ENCODE assay signal across 17 cellular contexts in the genomic region with DNA sequence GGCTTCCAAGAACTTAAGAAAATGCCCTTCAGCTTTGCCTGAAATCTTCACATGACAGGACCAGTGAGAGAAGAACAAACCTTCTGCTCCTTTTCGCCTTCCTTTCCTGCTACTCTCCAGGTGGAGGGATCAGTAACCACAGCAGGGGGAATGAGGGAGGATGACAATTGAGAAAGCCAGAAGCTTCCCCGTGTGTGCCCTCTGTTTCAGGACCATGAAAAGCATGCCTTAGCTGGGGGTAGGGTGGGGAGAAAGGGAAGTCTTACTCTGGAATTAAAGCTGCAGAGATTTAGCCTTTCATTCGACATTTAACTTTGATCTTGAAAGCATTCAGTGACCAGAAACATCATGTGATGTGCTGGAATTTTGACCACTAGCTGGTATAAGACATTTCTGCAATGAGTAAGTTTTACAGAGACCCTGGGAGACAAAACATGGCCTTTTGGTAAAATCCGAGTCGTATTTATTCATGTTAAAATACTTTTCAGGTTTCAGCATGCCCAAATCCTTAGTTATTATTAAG. TPM values are rescaled to one million over a fixed set of nuclear protein-coding genes. Genes with fewer than 3 reads are reported as not detected.
DNase-seq lines count a peak whose midpoint lies in the region; ATAC-seq and TF ChIP-seq lines count a peak whose summit lies in the region.
"Had no signal": no experiment of that assay in that cellular context is flagged by ENCODE, and none has a peak within 500 bp of the region (broad histone marks: within the 10 kb centered on the region; RNA-seq: fewer than 3 reads in every experiment).

No MANE protein-coding gene starts in this region.

- CTCF ChIA-PET in PC-3 (lab: Charles Lee): no interaction called here

- H3K9me3 Mint-ChIP-seq in GM23338 (no peaks in the 10 kb centered on the region), osteocyte (ENCODE audit: unreplicated experiment) (no peaks in the 10 kb centered on the region)
- H3K9me3 Mint-ChIP-seq: activated naive CD8-positive, alpha-beta T cell treated with anti-CD3 and anti-CD28 coated beads, Interleukin-2, amount 50 U/mL, for 24 hours; stimulated activated naive CD8-positive, alpha-beta T cell treated with anti-CD3 and anti-CD28 coated beads, Interleukin-15, Interleukin-2, amounts not matched to agents 100 ng/mL and 50 ng/mL, for 24 hours had no signal

- H3F3A ChIP-seq in GM23338 (replicated peaks; ENCODE audit: low read depth) (no peaks in the 10 kb centered on the region), PC-3 (ENCODE audit: low read length, unreplicated experiment) (no peaks in the 10 kb centered on the region)

- no peak overlapping the region for H3K9ac ChIP-seq in PC-3 (ENCODE audit: low read length)

- H3K27ac Mint-ChIP-seq in GM23338 (no peak overlapping the region), osteocyte (ENCODE audit: unreplicated experiment) (peak overlapping the region; percentile 42)
- H3K27ac Mint-ChIP-seq: activated naive CD8-positive, alpha-beta T cell treated with anti-CD3 and anti-CD28 coated beads, Interleukin-2, amount 50 U/mL, for 24 hours; stimulated activated naive CD8-positive, alpha-beta T cell treated with anti-CD3 and anti-CD28 coated beads, Interleukin-15, Interleukin-2, amounts not matched to agents 100 ng/mL and 50 ng/mL, for 24 hours had no signal

- ATAC-seq in GM23338: peak; percentile 69
- no peak for ATAC-seq in PC-3
- ATAC-seq in GM19035 (IDR thresholded peaks at IDR 0.05; ENCODE audit: unreplicated experiment): no peak
- ATAC-seq: activated naive CD8-positive, alpha-beta T cell treated with anti-CD3 and anti-CD28 coated beads, Interleukin-2, amount 50 U/mL, for 24 hours had no signal

- H2AFZ ChIP-seq in GM23338 (no peak overlapping the region), PC-3 (ENCODE audit: low read length) (no peak overlapping the region)

- H3K27ac ChIP-seq in GM23338 (ENCODE audit: low read depth): no peak overlapping the region
- peak overlapping the region; percentile 86 for H3K27ac ChIP-seq in PC-3 (ENCODE audit: low read length)
- peak overlapping the region; percentile 71 for H3K27ac ChIP-seq in epithelial cell of prostate
- H3K27ac ChIP-seq: prostate gland, thoracic aorta had no signal

- H3K4me2 ChIP-seq in GM23338: no peak overlapping the region
- H3K4me2 ChIP-seq in PC-3 (ENCODE audit: low read length): peak overlapping the region; percentile 81

- H3K27me3 Mint-ChIP-seq in GM23338 (ENCODE audit: insufficient read depth, low read depth, poor library complexity) (no peaks in the 10 kb centered on the region), osteocyte (ENCODE audit: unreplicated experiment) (no peaks in the 10 kb centered on the region)
- H3K27me3 Mint-ChIP-seq: activated naive CD8-positive, alpha-beta T cell treated with anti-CD3 and anti-CD28 coated beads, Interleukin-2, amount 50 U/mL, for 24 hours; stimulated activated naive CD8-positive, alpha-beta T cell treated with anti-CD3 and anti-CD28 coated beads, Interleukin-15, Interleukin-2, amounts not matched to agents 100 ng/mL and 50 ng/mL, for 24 hours had no signal

- BruUV-seq in PC-3 (replicated peaks; lab: Mats Ljungman, UMichigan): no TSS peak

- DNase-seq in GM23338 (ENCODE audit: low spot score) (peak; percentile 30), PC-3 (no peak), epithelial cell of prostate (ENCODE audit: low read depth, low spot score) (no peak), osteocyte (ENCODE audit: extremely low spot score, unreplicated experiment) (no peak), amniotic stem cell (lab: John Stamatoyannopoulos, UW) (no peak), putamen (ENCODE audit: low spot score) (no peak)
- DNase-seq: activated CD4-positive, alpha-beta T cell treated with anti-CD3 and anti-CD28 coated beads, Interleukin-2, amount 50 U/mL, for 48 hours; activated naive CD8-positive, alpha-beta T cell treated with anti-CD3 and anti-CD28 coated beads, Interleukin-2, amount 50 U/mL, for 24 hours; glutamatergic neuron; kidney glomerular epithelial cell; NCI-H2227 treated with DMSO at 0.1 percent for 48 hours; NCI-H526 treated with DMSO at 0.1 percent for 48 hours had no signal

- no peaks in the 10 kb centered on the region for H3K27me3 ChIP-seq in GM23338 (ENCODE audit: insufficient read depth)
- H3K27me3 ChIP-seq in PC-3 (ENCODE audit: low read length): no peaks in the 10 kb centered on the region

- H3K4me1 Mint-ChIP-seq in GM23338 (peaks cover 29% of the 10 kb centered on the region), osteocyte (ENCODE audit: unreplicated experiment) (peaks cover 37% of the 10 kb centered on the region)
- H3K4me1 Mint-ChIP-seq: activated naive CD8-positive, alpha-beta T cell treated with anti-CD3 and anti-CD28 coated beads, Interleukin-2, amount 50 U/mL, for 24 hours had no signal

- TF ChIP-seq CTCF in GM23338 (conservative IDR thresholded peaks at IDR 0.05; ENCODE audit: low read depth in 2 of 2): no peak
- TF ChIP-seq CTCF in PC-3 (conservative IDR thresholded peaks at IDR 0.05; ENCODE audit: low read depth, low read length): no peak
- TF ChIP-seq CTCF in osteocyte (IDR thresholded peaks at IDR 0.05): no peak

- H3K4me1 ChIP-seq in GM23338 (ENCODE audit: insufficient read depth) (peaks cover 17% of the 10 kb centered on the region; the same call in 1 of the 2 replicates), PC-3 (ENCODE audit: insufficient read depth, low read length) (peaks cover 23% of the 10 kb centered on the region)
- H3K4me1 ChIP-seq: prostate gland had no signal

- no peak overlapping the region for H3K4me3 Mint-ChIP-seq in GM23338
- peak overlapping the region; percentile 27 for H3K4me3 Mint-ChIP-seq in osteocyte (ENCODE audit: unreplicated experiment)
- H3K4me3 Mint-ChIP-seq: activated naive CD8-positive, alpha-beta T cell treated with anti-CD3 and anti-CD28 coated beads, Interleukin-2, amount 50 U/mL, for 24 hours; CD14-positive monocyte; stimulated activated naive CD8-positive, alpha-beta T cell treated with anti-CD3 and anti-CD28 coated beads, Interleukin-15, Interleukin-2, amounts not matched to agents 100 ng/mL and 50 ng/mL, for 24 hours had no signal

- no peaks in the 10 kb centered on the region for H3K9me2 ChIP-seq in GM23338 (ENCODE audit: insufficient read depth)
- no peaks in the 10 kb centered on the region for H3K9me2 ChIP-seq in PC-3 (replicated peaks; ENCODE audit: low read length)

- POLR2A ChIA-PET in PC-3 (lab: Charles Lee; ENCODE audit: unreplicated experiment): no interaction called here

- no peaks in the 10 kb centered on the region for H3K9me3 ChIP-seq in PC-3 (ENCODE audit: low read length)
- H3K9me3 ChIP-seq: prostate gland, thoracic aorta had no signal

- H3K79me2 ChIP-seq in GM23338 (replicated peaks; ENCODE audit: insufficient read depth) (no peaks in the 10 kb centered on the region), PC-3 (ENCODE audit: low read length) (no peaks in the 10 kb centered on the region)

- H3K36me3 ChIP-seq in GM23338 (ENCODE audit: insufficient read depth) (no peaks in the 10 kb centered on the region), PC-3 (ENCODE audit: low read depth, low read length) (no peaks in the 10 kb centered on the region)
- H3K36me3 ChIP-seq: prostate gland, thoracic aorta had no signal

- no peaks in the 10 kb centered on the region for H3K36me3 Mint-ChIP-seq in GM23338 (ENCODE audit: low read depth)
- no peaks in the 10 kb centered on the region for H3K36me3 Mint-ChIP-seq in osteocyte (ENCODE audit: unreplicated experiment)

- H4K20me1 ChIP-seq in GM23338 (replicated peaks; ENCODE audit: insufficient read depth) (no peaks in the 10 kb centered on the region), PC-3 (ENCODE audit: low read length) (no peaks in the 10 kb centered on the region)

- H3K4me3 ChIP-seq in GM23338: no peak overlapping the region
- H3K4me3 ChIP-seq in PC-3 (ENCODE audit: low read length): no peak overlapping the region
- H3K4me3 ChIP-seq: prostate gland, thoracic aorta had no signal

- intact Hi-C loops in PC-3 (cut with micrococcal nuclease): loop anchor here (2.0 to 5.0 kb wide), 2 partner anchors 14 to 104 kb away; no protein-coding TSS in a partner anchor

TF ChIP-seq in GM23338, 12 proteins besides CTCF, POLR2A, EP300 and RAD21 (continues in another document):
- TF ChIP-seq, protein P1, sequence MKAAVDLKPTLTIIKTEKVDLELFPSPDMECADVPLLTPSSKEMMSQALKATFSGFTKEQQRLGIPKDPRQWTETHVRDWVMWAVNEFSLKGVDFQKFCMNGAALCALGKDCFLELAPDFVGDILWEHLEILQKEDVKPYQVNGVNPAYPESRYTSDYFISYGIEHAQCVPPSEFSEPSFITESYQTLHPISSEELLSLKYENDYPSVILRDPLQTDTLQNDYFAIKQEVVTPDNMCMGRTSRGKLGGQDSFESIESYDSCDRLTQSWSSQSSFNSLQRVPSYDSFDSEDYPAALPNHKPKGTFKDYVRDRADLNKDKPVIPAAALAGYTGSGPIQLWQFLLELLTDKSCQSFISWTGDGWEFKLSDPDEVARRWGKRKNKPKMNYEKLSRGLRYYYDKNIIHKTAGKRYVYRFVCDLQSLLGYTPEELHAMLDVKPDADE (IDR thresholded peaks at IDR 0.05): no peak

RNA-seq across cellular contexts. Expression of a gene that starts 10.6 kb away (rescaled TPM):
- 21.9 and 22.4 TPM in 2 replicates for total RNA-seq in GM23338 (2014; rRNA removed; shearing (Covaris generic))
- 16.1 and 17.2 TPM in 2 replicates for polyA plus RNA-seq in GM23338 (2016; fragmentation: Nextera tagmentation; extraction: Ambion mirVana)
- 7.6 and 7.8 TPM in 2 replicates for total RNA-seq in PC-3 (2014; rRNA removed)
- total RNA-seq in osteocyte: 18.4 and 21.9 TPM in 2 replicates

RNA-seq across cellular contexts. Expression of a gene that starts 11.0 kb away (rescaled TPM):
- 1.4 and 1.7 TPM in 2 replicates for total RNA-seq in GM23338 (2014; rRNA removed; shearing (Covaris generic))
- 0.44 and 0.47 TPM in 2 replicates for polyA plus RNA-seq in GM23338 (2016; fragmentation: Nextera tagmentation; extraction: Ambion mirVana)
- total RNA-seq in PC-3 (2014; rRNA removed) (3.1 and 3.3 TPM in 2 replicates), osteocyte (13.3 and 13.5 TPM in 2 replicates)
